ENCODE assay signal across 11 cellular contexts in genomic region chr11:95364324-95365295, GRCh38.
DNase-seq lines count a peak whose midpoint lies in the region; ATAC-seq and TF ChIP-seq lines count a peak whose summit lies in the region.
"Had no signal": no experiment of that assay in that cellular context is flagged by ENCODE, and none has a peak within 500 bp of the region (broad histone marks: within the 10 kb centered on the region; RNA-seq: fewer than 3 reads in every experiment).

No MANE protein-coding gene starts in this region.

- no peak overlapping the region for H3K9ac ChIP-seq in fibroblast of lung (ENCODE audit: insufficient read depth, low read length)

- no peaks in the 10 kb centered on the region for H3K27me3 ChIP-seq in fibroblast of lung (ENCODE audit: control insufficient read depth, insufficient read depth, low read length)

- ATAC-seq in GM21360 (IDR thresholded peaks at IDR 0.05; ENCODE audit: unreplicated experiment), result no peak
- no peak for ATAC-seq in activated CD8-positive, alpha-beta memory T cell treated with anti-CD3 and anti-CD28 coated beads, Interleukin-2, amount 10 ng/mL, durations not matched to agents 7 days and 5 days

- DNase-seq in RWPE1 (ENCODE audit: low spot score) (peak; percentile 71), fibroblast of lung (ENCODE audit: low read depth in 2 of 2) (peak; percentile 50 to 66), renal cortical epithelial cell (ENCODE audit: low read depth) (peak; percentile 96), NCI-H1048 (lab: John Stamatoyannopoulos, UW) (no peak), foreskin melanocyte (no peak)
- no peak for DNase-seq in activated CD8-positive, alpha-beta memory T cell treated with anti-CD3 and anti-CD28 coated beads, Interleukin-2, amount 10 ng/mL, durations not matched to agents 7 days and 5 days
- DNase-seq: dermis blood vessel endothelial cell, DND-41 had no signal

- no peaks in the 10 kb centered on the region for H3K4me1 Mint-ChIP-seq in activated CD8-positive, alpha-beta memory T cell treated with anti-CD3 and anti-CD28 coated beads, Interleukin-2, amount 10 ng/mL, durations not matched to agents 7 days and 5 days

- H3K4me2 ChIP-seq in fibroblast of lung (ENCODE audit: extremely low read depth, insufficient read depth, low read length), result no peak overlapping the region

- H3K36me3 Mint-ChIP-seq in activated CD8-positive, alpha-beta memory T cell treated with anti-CD3 and anti-CD28 coated beads, Interleukin-2, amount 10 ng/mL, durations not matched to agents 7 days and 5 days, result no peaks in the 10 kb centered on the region

- no peaks in the 10 kb centered on the region for H4K20me1 ChIP-seq in fibroblast of lung (ENCODE audit: control insufficient read depth, extremely low read depth, insufficient read depth, low read length)

- H3K4me3 ChIP-seq in HEK293 (ENCODE audit: low read depth, low read length) (no peak overlapping the region), fibroblast of lung (replicated peaks in 1 of 4; ENCODE audit: control extremely low read depth in 1 of 4, insufficient read depth in 1 of 4, low read depth in 3 of 4, low read length in 4 of 4) (no peak overlapping the region)

- no peak overlapping the region for H3K27ac Mint-ChIP-seq in activated CD8-positive, alpha-beta memory T cell treated with anti-CD3 and anti-CD28 coated beads, Interleukin-2, amount 10 ng/mL, durations not matched to agents 7 days and 5 days
- H3K27ac Mint-ChIP-seq: activated T-helper 1 cell treated with anti-CD3 and anti-CD28 coated beads, Interleukin-12 subunit alpha, Interleukin-12 subunit beta, Interleukin-2, Interleukin-4 antibody, amounts not matched to agents 30 ng/mL and 10 ng/mL and 1 ng/mL, durations not matched to agents 14 hours and 24 hours and 36 hours had no signal

- H3K27me3 Mint-ChIP-seq in activated CD8-positive, alpha-beta memory T cell treated with anti-CD3 and anti-CD28 coated beads, Interleukin-2, amount 10 ng/mL, durations not matched to agents 7 days and 5 days, result peaks cover 6% of the 10 kb centered on the region

- H3K4me1 ChIP-seq in HEK293 (ENCODE audit: control insufficient read depth, insufficient read depth, low read length) (no peaks in the 10 kb centered on the region; the same call in none of the 2 replicates), fibroblast of lung (ENCODE audit: control insufficient read depth, extremely low read depth, insufficient read depth, low read length) (no peaks in the 10 kb centered on the region)

- H3K36me3 ChIP-seq in HEK293 (ENCODE audit: control insufficient read depth in 2 of 2, insufficient read depth in 1 of 2, low read length in 2 of 2), result no peaks in the 10 kb centered on the region
- no peaks in the 10 kb centered on the region for H3K36me3 ChIP-seq in fibroblast of lung (ENCODE audit: control insufficient read depth, insufficient read depth, low read length)

- TF ChIP-seq CTCF in HEK293 (tag by site-specific recombination; IDR thresholded peaks at IDR 0.05) (no peak), RWPE1 (conservative IDR thresholded peaks at IDR 0.05; ENCODE audit: low read depth) (no peak), fibroblast of lung (conservative IDR thresholded peaks at IDR 0.05 in 1 of 2, IDR thresholded peaks at IDR 0.05 in 1 of 2; ENCODE audit: low read depth in 1 of 2, low read length in 2 of 2) (no peak)

- POLR2A ChIA-PET in HEK293 (lab: Yijun Ruan, JAX) (no interaction called here), RWPE1 (lab: Yijun Ruan, JAX; ENCODE audit: low non-redundant PET) (no interaction called here)

- no peaks in the 10 kb centered on the region for H3K9me3 Mint-ChIP-seq in activated CD8-positive, alpha-beta memory T cell treated with anti-CD3 and anti-CD28 coated beads, Interleukin-2, amount 10 ng/mL, durations not matched to agents 7 days and 5 days (ENCODE audit: low read depth)
- H3K9me3 Mint-ChIP-seq: activated T-helper 1 cell treated with anti-CD3 and anti-CD28 coated beads, Interleukin-12 subunit alpha, Interleukin-12 subunit beta, Interleukin-2, Interleukin-4 antibody, amounts not matched to agents 30 ng/mL and 10 ng/mL and 1 ng/mL, durations not matched to agents 14 hours and 24 hours and 36 hours had no signal

- no peak overlapping the region for H2AFZ ChIP-seq in fibroblast of lung (ENCODE audit: low read length)

- H3K9me3 ChIP-seq in HEK293 (ENCODE audit: control insufficient read depth, insufficient read depth, low read depth, low read length) (no peaks in the 10 kb centered on the region), fibroblast of lung (ENCODE audit: control insufficient read depth, insufficient read depth, low read depth, low read length) (no peaks in the 10 kb centered on the region)

- no peak overlapping the region for H3K27ac ChIP-seq in HEK293 (ENCODE audit: extremely low read depth, low read depth, low read length)
- no peak overlapping the region for H3K27ac ChIP-seq in RWPE1
- H3K27ac ChIP-seq in fibroblast of lung (ENCODE audit: insufficient read depth, low read length), result no peak overlapping the region

- H3K79me2 ChIP-seq in fibroblast of lung (ENCODE audit: control insufficient read depth, insufficient read depth, low read length), result no peaks in the 10 kb centered on the region

- CTCF ChIA-PET in HEK293 (lab: Yijun Ruan, JAX), result interaction anchor here (0.6 to 0.7 kb wide), 4 partner anchors 9 to 530 kb away, joined by 3 to 5 read pairs (median 4); no protein-coding TSS in a partner anchor
- CTCF ChIA-PET in RWPE1 (lab: Yijun Ruan, JAX), result interaction anchor here (0.5 to 0.9 kb wide), 3 partner anchors 108 to 341 kb away, joined by 3 to 4 read pairs (median 3); no protein-coding TSS in a partner anchor
- CTCF ChIA-PET in activated CD8-positive, alpha-beta memory T cell treated with anti-CD3 and anti-CD28 coated beads, Interleukin-2, amount 10 ng/mL, durations not matched to agents 7 days and 5 days (lab: Charles Lee), result no interaction called here

- H3K4me3 Mint-ChIP-seq in activated CD8-positive, alpha-beta memory T cell treated with anti-CD3 and anti-CD28 coated beads, Interleukin-2, amount 10 ng/mL, durations not matched to agents 7 days and 5 days, result no peak overlapping the region
- H3K4me3 Mint-ChIP-seq: activated T-helper 1 cell treated with anti-CD3 and anti-CD28 coated beads, Interleukin-12 subunit alpha, Interleukin-12 subunit beta, Interleukin-2, Interleukin-4 antibody, amounts not matched to agents 30 ng/mL and 10 ng/mL and 1 ng/mL, durations not matched to agents 14 hours and 24 hours and 36 hours had no signal

TF ChIP-seq in HEK293, 187 proteins besides CTCF, POLR2A, EP300 and RAD21:
- TF ChIP-seq ZNF701 (tag by site-specific recombination; IDR thresholded peaks at IDR 0.05), result 0 out of 2 replicates have a peak, but pooled peaks have one; percentile 73
- TF ChIP-seq ZNF169 (tag by site-specific recombination; IDR thresholded peaks at IDR 0.05), result no peak
- TF ChIP-seq FEZF1 (tag by site-specific recombination; IDR thresholded peaks at IDR 0.05), result 0 out of 2 replicates have a peak, but pooled peaks have one; percentile 16
- TF ChIP-seq PRDM1 (tag by site-specific recombination; IDR thresholded peaks at IDR 0.05), result peak; percentile 47; the same call in 1 of the 2 replicates

Comparison
In these comparisons a context has a peak if more than half of its experiments do, and no peak if none do; other contexts are left out.
1. DNase-seq: peak in RWPE1 (single experiment), fibroblast of lung (2 of 2) and renal cortical epithelial cell (single experiment); none in NCI-H1048 (single experiment), foreskin melanocyte (single experiment) and activated CD8-positive, alpha-beta memory T cell treated with anti-CD3 and anti-CD28 coated beads, Interleukin-2, amount 10 ng/mL, durations not matched to agents 7 days and 5 days (single experiment).